ENCODE assay signal across 8 cellular contexts in genomic region chr1:11272842-11273594, GRCh38. TPM values are rescaled to one million over a fixed set of nuclear protein-coding genes. Genes with fewer than 3 reads are reported as not detected.
A peak's percentile ranks its signal among the peaks of the same experiment; 100 is the strongest.
DNase-seq lines count a peak whose midpoint lies in the region; ATAC-seq and FAIRE-seq lines count a peak whose summit lies in the region.

UBIAD1 (plus strand) TSS chr1:11273198; CDS start chr1:11273532, 334 bp downstream.

- DNase-seq in NCI-H1436 treated with DMSO at 0.1 percent for 48 hours (lab: John Stamatoyannopoulos, UW) (peak; percentile 13), T-helper 17 cell (peak; percentile 68 to 87 (median 80)), amniotic stem cell (lab: John Stamatoyannopoulos, UW) (peak; percentile 83), left ventricle myocardium superior (peak; percentile 91), pulmonary artery endothelial cell (ENCODE audit: low read depth, low spot score) (peak; percentile 60), urothelium cell line (ENCODE audit: low spot score) (peak; percentile 94)

- peaks cover 25% of the 10 kb centered on the region for H3K4me1 Mint-ChIP-seq in T-helper 17 cell

- intact Hi-C loops in left ventricle myocardium superior (cut with micrococcal nuclease): no loop called here

- no peaks in the 10 kb centered on the region for H3K9me3 ChIP-seq in T-helper 17 cell (ENCODE audit: control insufficient read depth, low read length, poor library complexity, severe bottlenecking)

- H3K27me3 Mint-ChIP-seq in T-helper 17 cell: no peaks in the 10 kb centered on the region

- FAIRE-seq in urothelium cell line (lab: Jason Lieb, UNC): no peak

- peak within 1 kb of the TSS; percentile 91 for H3K27ac Mint-ChIP-seq in T-helper 17 cell

- H3K36me3 Mint-ChIP-seq in T-helper 17 cell (ENCODE audit: low read depth): peaks cover 9% of the 10 kb centered on the region

- peak; percentile 80 for ATAC-seq in GM18498 (IDR thresholded peaks at IDR 0.05; ENCODE audit: unreplicated experiment)
- peak; percentile 89 for ATAC-seq in HG02798 (IDR thresholded peaks at IDR 0.05; ENCODE audit: poor library complexity, unreplicated experiment)
- ATAC-seq in T-helper 17 cell: peak; percentile 88
- peak; percentile 94 for ATAC-seq in left ventricle myocardium superior

- H3K4me3 Mint-ChIP-seq in T-helper 17 cell: peak within 1 kb of the TSS; percentile 96

RNA-seq across cellular contexts. Expression of gene UBIAD1, which starts in this region (rescaled TPM):
- 10 to 100 TPM; 19.1 to 25.3 TPM for total RNA-seq in T-helper 17 cell
- 11.8 TPM for total RNA-seq in left ventricle myocardium superior
- total RNA-seq in pulmonary artery endothelial cell: 6.3 and 7.8 TPM in 2 replicates

Comparison
In these comparisons a context has a peak if more than half of its experiments do, and no peak if none do; other contexts are left out.
1. Peak in every context shown above with its lines: DNase-seq and ATAC-seq.
2. DNase-seq: peak in every context shown above with its lines; median percentile 94 in urothelium cell line; 91 in left ventricle myocardium superior; 83 in amniotic stem cell; 80 in T-helper 17 cell; 60 in pulmonary artery endothelial cell; 13 in NCI-H1436 treated with DMSO at 0.1 percent for 48 hours.